In the genomic region with DNA sequence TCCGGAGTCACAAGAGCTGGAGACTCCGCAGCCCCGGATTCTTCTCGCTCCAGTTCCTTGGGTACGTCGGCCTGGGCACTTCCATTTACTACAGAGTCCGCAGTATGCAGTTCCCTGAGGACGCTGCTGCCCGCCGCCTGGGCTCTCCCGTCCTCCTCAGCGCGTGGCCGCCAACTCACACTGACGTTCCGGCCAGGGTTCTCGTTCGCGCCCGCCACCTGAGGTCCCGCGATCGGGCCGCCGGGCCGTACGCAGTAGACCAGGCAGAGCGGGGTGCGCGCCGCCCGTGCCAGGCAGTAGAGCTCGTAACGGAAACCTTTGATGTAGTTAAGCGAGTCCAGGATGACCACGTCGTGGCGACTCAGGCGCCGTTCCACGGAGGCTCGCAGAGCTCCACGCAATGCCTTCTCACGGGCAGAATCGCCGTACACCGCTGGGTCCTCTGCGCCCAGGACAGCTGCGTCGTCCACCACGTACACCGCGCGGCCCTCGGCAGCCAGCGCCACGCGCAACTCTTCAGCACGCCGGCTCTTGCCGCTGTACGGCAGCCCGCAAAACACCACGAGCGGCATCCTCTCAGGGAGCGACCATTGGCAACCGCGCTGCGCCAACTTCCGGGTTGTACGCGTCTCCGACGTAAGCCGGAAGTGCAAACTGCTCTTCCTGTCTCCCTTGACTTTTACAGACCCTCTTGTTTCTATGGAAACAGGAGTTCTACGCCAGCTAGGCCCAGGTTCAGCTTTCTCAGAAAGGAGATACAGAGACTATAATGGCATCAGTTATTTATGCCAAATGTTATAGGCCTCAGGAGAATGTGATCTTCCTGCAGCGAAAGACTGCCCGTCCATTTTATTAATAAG, we compare ENCODE assay signal across 1 cellular context.
TF ChIP-seq lines count a peak whose summit lies in the region.

A gene with protein sequence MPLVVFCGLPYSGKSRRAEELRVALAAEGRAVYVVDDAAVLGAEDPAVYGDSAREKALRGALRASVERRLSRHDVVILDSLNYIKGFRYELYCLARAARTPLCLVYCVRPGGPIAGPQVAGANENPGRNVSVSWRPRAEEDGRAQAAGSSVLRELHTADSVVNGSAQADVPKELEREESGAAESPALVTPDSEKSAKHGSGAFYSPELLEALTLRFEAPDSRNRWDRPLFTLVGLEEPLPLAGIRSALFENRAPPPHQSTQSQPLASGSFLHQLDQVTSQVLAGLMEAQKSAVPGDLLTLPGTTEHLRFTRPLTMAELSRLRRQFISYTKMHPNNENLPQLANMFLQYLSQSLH (minus strand): TSS at position 621 of the 860 bp plus-strand sequence. CDS start 49 bp downstream, at position 572.

TF ChIP-seq in K562, 482 proteins besides CTCF, POLR2A, EP300 and RAD21 (continued from another document and continues in another):
- TF ChIP-seq, protein P1, sequence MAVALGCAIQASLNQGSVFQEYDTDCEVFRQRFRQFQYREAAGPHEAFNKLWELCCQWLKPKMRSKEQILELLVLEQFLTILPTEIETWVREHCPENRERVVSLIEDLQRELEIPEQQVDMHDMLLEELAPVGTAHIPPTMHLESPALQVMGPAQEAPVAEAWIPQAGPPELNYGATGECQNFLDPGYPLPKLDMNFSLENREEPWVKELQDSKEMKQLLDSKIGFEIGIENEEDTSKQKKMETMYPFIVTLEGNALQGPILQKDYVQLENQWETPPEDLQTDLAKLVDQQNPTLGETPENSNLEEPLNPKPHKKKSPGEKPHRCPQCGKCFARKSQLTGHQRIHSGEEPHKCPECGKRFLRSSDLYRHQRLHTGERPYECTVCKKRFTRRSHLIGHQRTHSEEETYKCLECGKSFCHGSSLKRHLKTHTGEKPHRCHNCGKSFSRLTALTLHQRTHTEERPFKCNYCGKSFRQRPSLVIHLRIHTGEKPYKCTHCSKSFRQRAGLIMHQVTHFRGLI (CRISPR knock-in tag; IDR thresholded peaks at IDR 0.05), result no peak
- TF ChIP-seq, protein P2, sequence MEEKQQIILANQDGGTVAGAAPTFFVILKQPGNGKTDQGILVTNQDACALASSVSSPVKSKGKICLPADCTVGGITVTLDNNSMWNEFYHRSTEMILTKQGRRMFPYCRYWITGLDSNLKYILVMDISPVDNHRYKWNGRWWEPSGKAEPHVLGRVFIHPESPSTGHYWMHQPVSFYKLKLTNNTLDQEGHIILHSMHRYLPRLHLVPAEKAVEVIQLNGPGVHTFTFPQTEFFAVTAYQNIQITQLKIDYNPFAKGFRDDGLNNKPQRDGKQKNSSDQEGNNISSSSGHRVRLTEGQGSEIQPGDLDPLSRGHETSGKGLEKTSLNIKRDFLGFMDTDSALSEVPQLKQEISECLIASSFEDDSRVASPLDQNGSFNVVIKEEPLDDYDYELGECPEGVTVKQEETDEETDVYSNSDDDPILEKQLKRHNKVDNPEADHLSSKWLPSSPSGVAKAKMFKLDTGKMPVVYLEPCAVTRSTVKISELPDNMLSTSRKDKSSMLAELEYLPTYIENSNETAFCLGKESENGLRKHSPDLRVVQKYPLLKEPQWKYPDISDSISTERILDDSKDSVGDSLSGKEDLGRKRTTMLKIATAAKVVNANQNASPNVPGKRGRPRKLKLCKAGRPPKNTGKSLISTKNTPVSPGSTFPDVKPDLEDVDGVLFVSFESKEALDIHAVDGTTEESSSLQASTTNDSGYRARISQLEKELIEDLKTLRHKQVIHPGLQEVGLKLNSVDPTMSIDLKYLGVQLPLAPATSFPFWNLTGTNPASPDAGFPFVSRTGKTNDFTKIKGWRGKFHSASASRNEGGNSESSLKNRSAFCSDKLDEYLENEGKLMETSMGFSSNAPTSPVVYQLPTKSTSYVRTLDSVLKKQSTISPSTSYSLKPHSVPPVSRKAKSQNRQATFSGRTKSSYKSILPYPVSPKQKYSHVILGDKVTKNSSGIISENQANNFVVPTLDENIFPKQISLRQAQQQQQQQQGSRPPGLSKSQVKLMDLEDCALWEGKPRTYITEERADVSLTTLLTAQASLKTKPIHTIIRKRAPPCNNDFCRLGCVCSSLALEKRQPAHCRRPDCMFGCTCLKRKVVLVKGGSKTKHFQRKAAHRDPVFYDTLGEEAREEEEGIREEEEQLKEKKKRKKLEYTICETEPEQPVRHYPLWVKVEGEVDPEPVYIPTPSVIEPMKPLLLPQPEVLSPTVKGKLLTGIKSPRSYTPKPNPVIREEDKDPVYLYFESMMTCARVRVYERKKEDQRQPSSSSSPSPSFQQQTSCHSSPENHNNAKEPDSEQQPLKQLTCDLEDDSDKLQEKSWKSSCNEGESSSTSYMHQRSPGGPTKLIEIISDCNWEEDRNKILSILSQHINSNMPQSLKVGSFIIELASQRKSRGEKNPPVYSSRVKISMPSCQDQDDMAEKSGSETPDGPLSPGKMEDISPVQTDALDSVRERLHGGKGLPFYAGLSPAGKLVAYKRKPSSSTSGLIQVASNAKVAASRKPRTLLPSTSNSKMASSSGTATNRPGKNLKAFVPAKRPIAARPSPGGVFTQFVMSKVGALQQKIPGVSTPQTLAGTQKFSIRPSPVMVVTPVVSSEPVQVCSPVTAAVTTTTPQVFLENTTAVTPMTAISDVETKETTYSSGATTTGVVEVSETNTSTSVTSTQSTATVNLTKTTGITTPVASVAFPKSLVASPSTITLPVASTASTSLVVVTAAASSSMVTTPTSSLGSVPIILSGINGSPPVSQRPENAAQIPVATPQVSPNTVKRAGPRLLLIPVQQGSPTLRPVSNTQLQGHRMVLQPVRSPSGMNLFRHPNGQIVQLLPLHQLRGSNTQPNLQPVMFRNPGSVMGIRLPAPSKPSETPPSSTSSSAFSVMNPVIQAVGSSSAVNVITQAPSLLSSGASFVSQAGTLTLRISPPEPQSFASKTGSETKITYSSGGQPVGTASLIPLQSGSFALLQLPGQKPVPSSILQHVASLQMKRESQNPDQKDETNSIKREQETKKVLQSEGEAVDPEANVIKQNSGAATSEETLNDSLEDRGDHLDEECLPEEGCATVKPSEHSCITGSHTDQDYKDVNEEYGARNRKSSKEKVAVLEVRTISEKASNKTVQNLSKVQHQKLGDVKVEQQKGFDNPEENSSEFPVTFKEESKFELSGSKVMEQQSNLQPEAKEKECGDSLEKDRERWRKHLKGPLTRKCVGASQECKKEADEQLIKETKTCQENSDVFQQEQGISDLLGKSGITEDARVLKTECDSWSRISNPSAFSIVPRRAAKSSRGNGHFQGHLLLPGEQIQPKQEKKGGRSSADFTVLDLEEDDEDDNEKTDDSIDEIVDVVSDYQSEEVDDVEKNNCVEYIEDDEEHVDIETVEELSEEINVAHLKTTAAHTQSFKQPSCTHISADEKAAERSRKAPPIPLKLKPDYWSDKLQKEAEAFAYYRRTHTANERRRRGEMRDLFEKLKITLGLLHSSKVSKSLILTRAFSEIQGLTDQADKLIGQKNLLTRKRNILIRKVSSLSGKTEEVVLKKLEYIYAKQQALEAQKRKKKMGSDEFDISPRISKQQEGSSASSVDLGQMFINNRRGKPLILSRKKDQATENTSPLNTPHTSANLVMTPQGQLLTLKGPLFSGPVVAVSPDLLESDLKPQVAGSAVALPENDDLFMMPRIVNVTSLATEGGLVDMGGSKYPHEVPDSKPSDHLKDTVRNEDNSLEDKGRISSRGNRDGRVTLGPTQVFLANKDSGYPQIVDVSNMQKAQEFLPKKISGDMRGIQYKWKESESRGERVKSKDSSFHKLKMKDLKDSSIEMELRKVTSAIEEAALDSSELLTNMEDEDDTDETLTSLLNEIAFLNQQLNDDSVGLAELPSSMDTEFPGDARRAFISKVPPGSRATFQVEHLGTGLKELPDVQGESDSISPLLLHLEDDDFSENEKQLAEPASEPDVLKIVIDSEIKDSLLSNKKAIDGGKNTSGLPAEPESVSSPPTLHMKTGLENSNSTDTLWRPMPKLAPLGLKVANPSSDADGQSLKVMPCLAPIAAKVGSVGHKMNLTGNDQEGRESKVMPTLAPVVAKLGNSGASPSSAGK (IDR thresholded peaks at IDR 0.05), result peak; percentile 54
- no peak for TF ChIP-seq STAT5A (IDR thresholded peaks at IDR 0.05; ENCODE audit: borderline replicate concordance, low read length)
- 0 out of 2 replicates have a peak, but pooled peaks have one; percentile 31 for TF ChIP-seq XRCC5 (IDR thresholded peaks at IDR 0.05; ENCODE audit: low read depth, low read length)
- no peak for TF ChIP-seq NFXL1 (CRISPR knock-in tag; IDR thresholded peaks at IDR 0.05)
- no peak for TF ChIP-seq ZNF586 (CRISPR knock-in tag; conservative IDR thresholded peaks at IDR 0.05)
- TF ChIP-seq FOXP1 (CRISPR knock-in tag; IDR thresholded peaks at IDR 0.05), result peak; percentile 80
- no peak for TF ChIP-seq GATA2 (CRISPR knock-in tag; IDR thresholded peaks at IDR 0.05)
- no peak for TF ChIP-seq CBFA2T3 (IDR thresholded peaks at IDR 0.05)
- no peak for TF ChIP-seq PPARD (CRISPR knock-in tag; IDR thresholded peaks at IDR 0.05)
- peak; percentile 59 for TF ChIP-seq U2AF1 (optimal IDR thresholded peaks at IDR 0.05; ENCODE audit: low read depth, low read length)
- peak; percentile 15 to 64; a peak in 1 of 4 replicates for TF ChIP-seq SRF (CRISPR knock-in tag; IDR thresholded peaks at IDR 0.05)
- no peak for TF ChIP-seq ZFP30 (CRISPR knock-in tag; IDR thresholded peaks at IDR 0.05; ENCODE audit: borderline replicate concordance)
- no peak for TF ChIP-seq ZNF197 (CRISPR knock-in tag; IDR thresholded peaks at IDR 0.05; ENCODE audit: low read depth)
- peak; percentile 50 for TF ChIP-seq NFIC (IDR thresholded peaks at IDR 0.05)
- no peak for TF ChIP-seq CCAR2 (IDR thresholded peaks at IDR 0.05; ENCODE audit: low read depth, low read length)
- TF ChIP-seq SIX5 (IDR thresholded peaks at IDR 0.05; ENCODE audit: borderline replicate concordance in 1 of 2, insufficient read depth in 1 of 2, low read depth in 1 of 2, low read length in 2 of 2), result no peak; a peak in 1 of 4 replicates
- peak; percentile 93 for TF ChIP-seq EP400 (IDR thresholded peaks at IDR 0.05)
- TF ChIP-seq SMARCA4 (IDR thresholded peaks at IDR 0.05), result no peak; the same call in 1 of the 2 replicates
- TF ChIP-seq ZNF507 (tag; conservative IDR thresholded peaks at IDR 0.05), result no peak
- TF ChIP-seq, protein P3, sequence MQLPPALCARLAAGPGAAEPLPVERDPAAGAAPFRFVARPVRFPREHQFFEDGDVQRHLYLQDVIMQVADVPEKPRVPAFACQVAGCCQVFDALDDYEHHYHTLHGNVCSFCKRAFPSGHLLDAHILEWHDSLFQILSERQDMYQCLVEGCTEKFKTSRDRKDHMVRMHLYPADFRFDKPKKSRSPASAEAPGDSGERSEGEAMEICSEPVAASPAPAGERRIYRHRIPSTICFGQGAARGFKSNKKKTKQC (CRISPR knock-in tag; IDR thresholded peaks at IDR 0.05), result peak; percentile 84
- no peak for TF ChIP-seq MECOM (CRISPR knock-in tag; IDR thresholded peaks at IDR 0.05)
- peak; percentile 96 for TF ChIP-seq SUPT5H (IDR thresholded peaks at IDR 0.05)
- no peak for TF ChIP-seq ZNF23 (CRISPR knock-in tag; IDR thresholded peaks at IDR 0.05)
- 0 out of 2 replicates have a peak, but pooled peaks have one; percentile 25 for TF ChIP-seq ZNF695 (CRISPR knock-in tag; IDR thresholded peaks at IDR 0.05)
- TF ChIP-seq, protein P4, sequence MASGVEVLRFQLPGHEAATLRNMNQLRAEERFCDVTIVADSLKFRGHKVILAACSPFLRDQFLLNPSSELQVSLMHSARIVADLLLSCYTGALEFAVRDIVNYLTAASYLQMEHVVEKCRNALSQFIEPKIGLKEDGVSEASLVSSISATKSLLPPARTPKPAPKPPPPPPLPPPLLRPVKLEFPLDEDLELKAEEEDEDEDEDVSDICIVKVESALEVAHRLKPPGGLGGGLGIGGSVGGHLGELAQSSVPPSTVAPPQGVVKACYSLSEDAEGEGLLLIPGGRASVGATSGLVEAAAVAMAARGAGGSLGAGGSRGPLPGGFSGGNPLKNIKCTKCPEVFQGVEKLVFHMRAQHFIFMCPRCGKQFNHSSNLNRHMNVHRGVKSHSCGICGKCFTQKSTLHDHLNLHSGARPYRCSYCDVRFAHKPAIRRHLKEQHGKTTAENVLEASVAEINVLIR (CRISPR knock-in tag; IDR thresholded peaks at IDR 0.05), result peak; percentile 62
- TF ChIP-seq ZBTB8A (IDR thresholded peaks at IDR 0.05; ENCODE audit: partially characterized antibody), result no peak
- peak; percentile 74; the same call in 1 of the 2 replicates for TF ChIP-seq L3MBTL2 (IDR thresholded peaks at IDR 0.05)
- TF ChIP-seq PURB (CRISPR knock-in tag; IDR thresholded peaks at IDR 0.05; ENCODE audit: low read depth), result 0 out of 2 replicates have a peak, but pooled peaks have one; percentile 71
- no peak for TF ChIP-seq CREB3 (tag; conservative IDR thresholded peaks at IDR 0.05; ENCODE audit: low read depth)
- TF ChIP-seq ZNF696 (CRISPR knock-in tag; conservative IDR thresholded peaks at IDR 0.05), result no peak
- TF ChIP-seq OTX1 (CRISPR knock-in tag; IDR thresholded peaks at IDR 0.05), result no peak
- TF ChIP-seq, protein P5, sequence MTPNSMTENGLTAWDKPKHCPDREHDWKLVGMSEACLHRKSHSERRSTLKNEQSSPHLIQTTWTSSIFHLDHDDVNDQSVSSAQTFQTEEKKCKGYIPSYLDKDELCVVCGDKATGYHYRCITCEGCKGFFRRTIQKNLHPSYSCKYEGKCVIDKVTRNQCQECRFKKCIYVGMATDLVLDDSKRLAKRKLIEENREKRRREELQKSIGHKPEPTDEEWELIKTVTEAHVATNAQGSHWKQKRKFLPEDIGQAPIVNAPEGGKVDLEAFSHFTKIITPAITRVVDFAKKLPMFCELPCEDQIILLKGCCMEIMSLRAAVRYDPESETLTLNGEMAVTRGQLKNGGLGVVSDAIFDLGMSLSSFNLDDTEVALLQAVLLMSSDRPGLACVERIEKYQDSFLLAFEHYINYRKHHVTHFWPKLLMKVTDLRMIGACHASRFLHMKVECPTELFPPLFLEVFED (CRISPR knock-in tag; conservative IDR thresholded peaks at IDR 0.05), result no peak
- peak in 1 of 2 experiments; percentile 97; a peak in 3 of 4 replicates for TF ChIP-seq SIN3A (IDR thresholded peaks at IDR 0.05; ENCODE audit: borderline replicate concordance in 2 of 2, control insufficient read depth in 1 of 2, low read depth in 2 of 2, low read length in 2 of 2)
- TF ChIP-seq CREB3L1 (IDR thresholded peaks at IDR 0.05; ENCODE audit: borderline replicate concordance, low read depth), result peak; percentile 82; the same call in 1 of the 2 replicates
- peak in 1 of 2 experiments; percentile 73; a peak in 1 of 4 replicates for TF ChIP-seq CSDE1 (IDR thresholded peaks at IDR 0.05)
- TF ChIP-seq HDAC1 (IDR thresholded peaks at IDR 0.05), result peak in 1 of 2 experiments; percentile 99; a peak in 2 of 4 replicates
- peak in 1 of 2 experiments; percentile 82 for TF ChIP-seq MAZ (CRISPR knock-in tag; conservative IDR thresholded peaks at IDR 0.05 in 1 of 2, IDR thresholded peaks at IDR 0.05 in 1 of 2)
- TF ChIP-seq EWSR1 (IDR thresholded peaks at IDR 0.05; ENCODE audit: borderline replicate concordance, low read depth, partially characterized antibody), result no peak
